In the genomic region with DNA sequence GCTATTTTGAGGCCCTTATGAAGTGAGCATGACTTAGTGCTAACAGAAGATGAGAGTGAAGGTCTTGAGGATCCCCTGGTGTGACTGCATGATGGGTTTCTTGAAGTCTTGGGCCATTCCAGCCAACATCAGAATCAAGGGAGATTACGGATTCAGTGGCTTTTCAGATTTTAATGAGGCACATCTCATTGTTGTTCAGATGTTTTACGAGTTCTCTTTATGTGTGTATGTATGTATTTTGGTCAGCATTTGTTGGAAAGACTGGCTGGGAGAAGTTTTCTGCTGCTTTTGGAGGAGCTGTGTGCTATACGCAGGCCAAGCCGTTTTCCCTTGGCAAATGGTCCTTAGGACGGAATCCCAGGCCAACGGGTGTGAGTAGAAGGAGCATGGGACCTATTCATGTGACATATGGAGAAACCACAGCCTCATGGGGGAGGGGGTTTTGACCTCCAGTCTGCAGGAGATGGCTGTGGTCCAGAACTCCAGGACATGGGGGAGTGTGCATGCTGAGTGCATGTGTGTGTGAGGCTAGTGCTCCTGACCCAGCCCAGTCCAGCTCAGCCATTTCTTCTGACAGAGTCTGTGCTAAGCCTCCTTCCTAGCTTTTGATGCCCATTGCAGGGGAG, we compare ENCODE assay signal across 14 cellular contexts. TPM values are rescaled to one million over a fixed set of nuclear protein-coding genes. Genes with fewer than 3 reads are reported as not detected.
A peak's percentile ranks its signal among the peaks of the same experiment; 100 is the strongest.
DNase-seq lines count a peak whose midpoint lies in the region; ATAC-seq and TF ChIP-seq lines count a peak whose summit lies in the region.
"Had no signal": no experiment of that assay in that cellular context is flagged by ENCODE, and none has a peak within 500 bp of the region (broad histone marks: within the 10 kb centered on the region; RNA-seq: fewer than 3 reads in every experiment).

No MANE protein-coding gene starts in this region.

- H3K9me3 Mint-ChIP-seq in activated naive CD4-positive, alpha-beta T cell treated with anti-CD3 and anti-CD28 coated beads, Interleukin-2, amount 50 U/mL, for 24 hours = no peaks in the 10 kb centered on the region
- no peaks in the 10 kb centered on the region for H3K9me3 Mint-ChIP-seq in activated T-helper 2 cell treated with anti-CD3 and anti-CD28 coated beads, Interferon-gamma antibody, Interleukin-2, Interleukin-4, amounts not matched to agents 10 μg/mL and 5 μg/mL and 100 μg/mL, durations not matched to agents 14 hours and 24 hours and 36 hours

- no peaks in the 10 kb centered on the region for H3K9me3 ChIP-seq in upper lobe of right lung
- H3K9me3 ChIP-seq: body of pancreas, SJSA1 had no signal

- no peaks in the 10 kb centered on the region for H3K27me3 ChIP-seq in upper lobe of right lung
- H3K27me3 ChIP-seq: body of pancreas, SJSA1 had no signal

- H3K4me1 ChIP-seq in upper lobe of right lung = peaks cover 24% of the 10 kb centered on the region
- H3K4me1 ChIP-seq: SJSA1 had no signal

- intact Hi-C loops in activated T-helper 2 cell treated with anti-CD3 and anti-CD28 coated beads, Interferon-gamma antibody, Interleukin-2, Interleukin-4, amounts not matched to agents 10 μg/mL and 5 μg/mL and 100 μg/mL, durations not matched to agents 14 hours and 24 hours and 36 hours (cut with micrococcal nuclease) = no loop called here
- intact Hi-C loops in left cardiac atrium (cut with DNase I) = no loop called here
- intact Hi-C loops in upper lobe of right lung (cut with DNase I) = no loop called here

- no peak for TF ChIP-seq CTCF in upper lobe of right lung (IDR thresholded peaks at IDR 0.05)

- peaks cover 88% of the 10 kb centered on the region for H3K4me1 Mint-ChIP-seq in activated naive CD4-positive, alpha-beta T cell treated with anti-CD3 and anti-CD28 coated beads, Interleukin-2, amount 50 U/mL, for 24 hours
- peaks cover 71% of the 10 kb centered on the region for H3K4me1 Mint-ChIP-seq in activated T-helper 2 cell treated with anti-CD3 and anti-CD28 coated beads, Interferon-gamma antibody, Interleukin-2, Interleukin-4, amounts not matched to agents 10 μg/mL and 5 μg/mL and 100 μg/mL, durations not matched to agents 14 hours and 24 hours and 36 hours (ENCODE audit: low read depth)

- no peak overlapping the region for H3K4me3 Mint-ChIP-seq in activated naive CD4-positive, alpha-beta T cell treated with anti-CD3 and anti-CD28 coated beads, Interleukin-2, amount 50 U/mL, for 24 hours
- H3K4me3 Mint-ChIP-seq in activated T-helper 2 cell treated with anti-CD3 and anti-CD28 coated beads, Interferon-gamma antibody, Interleukin-2, Interleukin-4, amounts not matched to agents 10 μg/mL and 5 μg/mL and 100 μg/mL, durations not matched to agents 14 hours and 24 hours and 36 hours (ENCODE audit: low read depth) = no peak overlapping the region

- ATAC-seq in left cardiac atrium (peak; percentile 42 to 77), upper lobe of right lung (peak; percentile 6), HG02840 (IDR thresholded peaks at IDR 0.05; ENCODE audit: low FRiP score, unreplicated experiment) (no peak)
- ATAC-seq: body of pancreas had no signal

- no peak overlapping the region for H3K4me3 ChIP-seq in upper lobe of right lung
- H3K4me3 ChIP-seq: body of pancreas, SJSA1 had no signal

- peak overlapping the region; percentile 52 for H3K27ac Mint-ChIP-seq in activated naive CD4-positive, alpha-beta T cell treated with anti-CD3 and anti-CD28 coated beads, Interleukin-2, amount 50 U/mL, for 24 hours
- peak overlapping the region; percentile 14 for H3K27ac Mint-ChIP-seq in activated T-helper 2 cell treated with anti-CD3 and anti-CD28 coated beads, Interferon-gamma antibody, Interleukin-2, Interleukin-4, amounts not matched to agents 10 μg/mL and 5 μg/mL and 100 μg/mL, durations not matched to agents 14 hours and 24 hours and 36 hours

- no peak overlapping the region for H3K27ac ChIP-seq in upper lobe of right lung
- H3K27ac ChIP-seq: body of pancreas, SJSA1 had no signal

- peaks cover 11% of the 10 kb centered on the region for H3K36me3 Mint-ChIP-seq in activated naive CD4-positive, alpha-beta T cell treated with anti-CD3 and anti-CD28 coated beads, Interleukin-2, amount 50 U/mL, for 24 hours
- H3K36me3 Mint-ChIP-seq in activated T-helper 2 cell treated with anti-CD3 and anti-CD28 coated beads, Interferon-gamma antibody, Interleukin-2, Interleukin-4, amounts not matched to agents 10 μg/mL and 5 μg/mL and 100 μg/mL, durations not matched to agents 14 hours and 24 hours and 36 hours (ENCODE audit: low read depth) = peaks cover 44% of the 10 kb centered on the region

- H3K36me3 ChIP-seq in upper lobe of right lung = peaks cover 30% of the 10 kb centered on the region

- H3K27me3 Mint-ChIP-seq in activated naive CD4-positive, alpha-beta T cell treated with anti-CD3 and anti-CD28 coated beads, Interleukin-2, amount 50 U/mL, for 24 hours = no peaks in the 10 kb centered on the region
- H3K27me3 Mint-ChIP-seq in activated T-helper 2 cell treated with anti-CD3 and anti-CD28 coated beads, Interferon-gamma antibody, Interleukin-2, Interleukin-4, amounts not matched to agents 10 μg/mL and 5 μg/mL and 100 μg/mL, durations not matched to agents 14 hours and 24 hours and 36 hours (ENCODE audit: low read depth) = no peaks in the 10 kb centered on the region

- no peak for DNase-seq in activated naive CD4-positive, alpha-beta T cell (lab: John Stamatoyannopoulos, UW)
- no peak for DNase-seq in activated T-helper 2 cell treated with anti-CD3 and anti-CD28 coated beads, Interferon-gamma antibody, Interleukin-2, Interleukin-4, amounts not matched to agents 10 μg/mL and 5 μg/mL and 100 μg/mL, durations not matched to agents 14 hours and 24 hours and 36 hours (ENCODE audit: low spot score)
- DNase-seq in left cardiac atrium (no peak), upper lobe of right lung (no peak), NOMO-1 treated with DMSO at 0.1 percent for 48 hours (lab: John Stamatoyannopoulos, UW; ENCODE audit: unreplicated experiment) (no peak), HuH-7 (ENCODE audit: low spot score) (no peak)
- DNase-seq: activated CD4-positive, alpha-beta T cell treated with anti-CD3 and anti-CD28 coated beads, Interleukin-2, amount 50 U/mL, for 48 hours; mammary epithelial cell; NCI-H2171 treated with DMSO at 0.1 percent for 48 hours; small intestine had no signal

RNA-seq across cellular contexts. Expression of a gene that starts 35.3 kb away (rescaled TPM):
- total RNA-seq in activated T-helper 2 cell treated with anti-CD3 and anti-CD28 coated beads, Interferon-gamma antibody, Interleukin-2, Interleukin-4, amounts not matched to agents 10 μg/mL and 5 μg/mL and 100 μg/mL, durations not matched to agents 14 hours and 24 hours and 36 hours = 113 and 116 TPM in 2 replicates
- total RNA-seq in left cardiac atrium = 10 to 100 TPM; 82.2 to 97.7 TPM
- 86.6 TPM for total RNA-seq in upper lobe of right lung
